1 cellular context compared by ENCODE assay signal in the genomic region with DNA sequence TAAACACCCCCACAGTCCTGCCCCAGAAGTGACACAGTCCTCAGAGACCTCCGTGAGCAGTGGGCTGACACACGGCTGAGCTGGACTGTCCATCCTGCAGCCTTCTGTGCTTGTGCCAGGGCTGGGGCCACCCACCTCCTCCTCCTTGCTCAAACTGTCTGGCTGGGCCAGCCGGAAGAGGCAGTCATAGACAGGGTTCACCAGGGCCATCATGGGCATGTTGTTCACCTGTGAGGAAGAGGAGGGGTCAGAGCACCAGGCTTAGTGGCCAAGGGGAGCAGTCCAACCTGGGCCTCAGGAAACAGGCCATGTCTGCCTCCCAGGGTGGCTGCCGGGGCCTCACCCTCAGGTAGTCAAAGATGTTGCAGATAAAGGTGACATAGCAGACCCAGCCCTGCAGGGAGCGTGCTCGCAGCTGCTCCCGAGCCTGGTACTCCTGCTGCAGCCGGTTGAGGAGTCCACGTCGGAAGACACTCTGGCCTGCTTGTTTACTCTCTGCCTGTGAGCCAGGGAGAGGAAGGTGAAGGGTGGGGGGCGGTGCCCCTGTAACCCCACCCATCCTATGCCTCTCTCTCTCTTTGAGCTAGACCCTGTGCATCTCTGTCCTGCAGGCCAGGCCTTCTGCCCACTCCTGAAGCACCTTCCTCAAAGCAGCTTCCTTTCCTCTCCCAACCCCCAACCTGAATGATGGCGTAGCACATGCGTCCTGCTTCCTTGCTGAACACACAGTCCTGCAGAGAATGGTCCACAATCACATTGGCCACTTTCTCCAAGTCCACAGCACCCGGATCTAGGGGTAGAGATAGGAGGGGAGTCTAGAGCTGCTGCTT.
A peak's percentile ranks its signal among the peaks of the same experiment; 100 is the strongest.
TF ChIP-seq lines count a peak whose summit lies in the region.

No MANE protein-coding gene starts in this region.

TF ChIP-seq in HepG2, 621 proteins besides CTCF, POLR2A, EP300 and RAD21 (continued from another document and continues in another):
- TF ChIP-seq, protein P1, sequence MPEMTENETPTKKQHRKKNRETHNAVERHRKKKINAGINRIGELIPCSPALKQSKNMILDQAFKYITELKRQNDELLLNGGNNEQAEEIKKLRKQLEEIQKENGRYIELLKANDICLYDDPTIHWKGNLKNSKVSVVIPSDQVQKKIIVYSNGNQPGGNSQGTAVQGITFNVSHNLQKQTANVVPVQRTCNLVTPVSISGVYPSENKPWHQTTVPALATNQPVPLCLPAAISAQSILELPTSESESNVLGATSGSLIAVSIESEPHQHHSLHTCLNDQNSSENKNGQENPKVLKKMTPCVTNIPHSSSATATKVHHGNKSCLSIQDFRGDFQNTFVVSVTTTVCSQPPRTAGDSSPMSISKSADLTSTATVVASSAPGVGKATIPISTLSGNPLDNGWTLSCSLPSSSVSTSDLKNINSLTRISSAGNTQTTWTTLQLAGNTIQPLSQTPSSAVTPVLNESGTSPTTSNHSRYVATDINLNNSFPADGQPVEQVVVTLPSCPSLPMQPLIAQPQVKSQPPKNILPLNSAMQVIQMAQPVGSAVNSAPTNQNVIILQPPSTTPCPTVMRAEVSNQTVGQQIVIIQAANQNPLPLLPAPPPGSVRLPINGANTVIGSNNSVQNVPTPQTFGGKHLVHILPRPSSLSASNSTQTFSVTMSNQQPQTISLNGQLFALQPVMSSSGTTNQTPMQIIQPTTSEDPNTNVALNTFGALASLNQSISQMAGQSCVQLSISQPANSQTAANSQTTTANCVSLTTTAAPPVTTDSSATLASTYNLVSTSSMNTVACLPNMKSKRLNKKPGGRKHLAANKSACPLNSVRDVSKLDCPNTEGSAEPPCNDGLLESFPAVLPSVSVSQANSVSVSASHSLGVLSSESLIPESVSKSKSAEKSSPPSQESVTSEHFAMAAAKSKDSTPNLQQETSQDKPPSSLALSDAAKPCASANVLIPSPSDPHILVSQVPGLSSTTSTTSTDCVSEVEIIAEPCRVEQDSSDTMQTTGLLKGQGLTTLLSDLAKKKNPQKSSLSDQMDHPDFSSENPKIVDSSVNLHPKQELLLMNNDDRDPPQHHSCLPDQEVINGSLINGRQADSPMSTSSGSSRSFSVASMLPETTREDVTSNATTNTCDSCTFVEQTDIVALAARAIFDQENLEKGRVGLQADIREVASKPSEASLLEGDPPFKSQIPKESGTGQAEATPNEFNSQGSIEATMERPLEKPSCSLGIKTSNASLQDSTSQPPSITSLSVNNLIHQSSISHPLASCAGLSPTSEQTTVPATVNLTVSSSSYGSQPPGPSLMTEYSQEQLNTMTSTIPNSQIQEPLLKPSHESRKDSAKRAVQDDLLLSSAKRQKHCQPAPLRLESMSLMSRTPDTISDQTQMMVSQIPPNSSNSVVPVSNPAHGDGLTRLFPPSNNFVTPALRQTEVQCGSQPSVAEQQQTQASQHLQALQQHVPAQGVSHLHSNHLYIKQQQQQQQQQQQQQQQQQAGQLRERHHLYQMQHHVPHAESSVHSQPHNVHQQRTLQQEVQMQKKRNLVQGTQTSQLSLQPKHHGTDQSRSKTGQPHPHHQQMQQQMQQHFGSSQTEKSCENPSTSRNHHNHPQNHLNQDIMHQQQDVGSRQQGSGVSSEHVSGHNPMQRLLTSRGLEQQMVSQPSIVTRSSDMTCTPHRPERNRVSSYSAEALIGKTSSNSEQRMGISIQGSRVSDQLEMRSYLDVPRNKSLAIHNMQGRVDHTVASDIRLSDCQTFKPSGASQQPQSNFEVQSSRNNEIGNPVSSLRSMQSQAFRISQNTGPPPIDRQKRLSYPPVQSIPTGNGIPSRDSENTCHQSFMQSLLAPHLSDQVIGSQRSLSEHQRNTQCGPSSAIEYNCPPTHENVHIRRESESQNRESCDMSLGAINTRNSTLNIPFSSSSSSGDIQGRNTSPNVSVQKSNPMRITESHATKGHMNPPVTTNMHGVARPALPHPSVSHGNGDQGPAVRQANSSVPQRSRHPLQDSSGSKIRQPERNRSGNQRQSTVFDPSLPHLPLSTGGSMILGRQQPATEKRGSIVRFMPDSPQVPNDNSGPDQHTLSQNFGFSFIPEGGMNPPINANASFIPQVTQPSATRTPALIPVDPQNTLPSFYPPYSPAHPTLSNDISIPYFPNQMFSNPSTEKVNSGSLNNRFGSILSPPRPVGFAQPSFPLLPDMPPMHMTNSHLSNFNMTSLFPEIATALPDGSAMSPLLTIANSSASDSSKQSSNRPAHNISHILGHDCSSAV (CRISPR knock-in tag; IDR thresholded peaks at IDR 0.05; ENCODE audit: borderline replicate concordance), result no peak
- TF ChIP-seq ZNF598 (CRISPR knock-in tag; IDR thresholded peaks at IDR 0.05; ENCODE audit: borderline replicate concordance) (peak; percentile 93; the same call in 1 of the 2 replicates), ARID2 (CRISPR knock-in tag; IDR thresholded peaks at IDR 0.05; ENCODE audit: borderline replicate concordance) (peak; percentile 90; the same call in 1 of the 2 replicates), HOMEZ (CRISPR knock-in tag; IDR thresholded peaks at IDR 0.05; ENCODE audit: low read depth) (peak; percentile 10; the same call in 1 of the 2 replicates), STAT5B (CRISPR knock-in tag; IDR thresholded peaks at IDR 0.05) (no peak), ISX (CRISPR knock-in tag; conservative IDR thresholded peaks at IDR 0.05) (no peak)
- TF ChIP-seq, protein P2, sequence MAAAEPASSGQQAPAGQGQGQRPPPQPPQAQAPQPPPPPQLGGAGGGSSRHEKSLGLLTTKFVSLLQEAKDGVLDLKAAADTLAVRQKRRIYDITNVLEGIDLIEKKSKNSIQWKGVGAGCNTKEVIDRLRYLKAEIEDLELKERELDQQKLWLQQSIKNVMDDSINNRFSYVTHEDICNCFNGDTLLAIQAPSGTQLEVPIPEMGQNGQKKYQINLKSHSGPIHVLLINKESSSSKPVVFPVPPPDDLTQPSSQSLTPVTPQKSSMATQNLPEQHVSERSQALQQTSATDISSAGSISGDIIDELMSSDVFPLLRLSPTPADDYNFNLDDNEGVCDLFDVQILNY (CRISPR knock-in tag; conservative IDR thresholded peaks at IDR 0.05), result no peak
- TF ChIP-seq, protein P3, sequence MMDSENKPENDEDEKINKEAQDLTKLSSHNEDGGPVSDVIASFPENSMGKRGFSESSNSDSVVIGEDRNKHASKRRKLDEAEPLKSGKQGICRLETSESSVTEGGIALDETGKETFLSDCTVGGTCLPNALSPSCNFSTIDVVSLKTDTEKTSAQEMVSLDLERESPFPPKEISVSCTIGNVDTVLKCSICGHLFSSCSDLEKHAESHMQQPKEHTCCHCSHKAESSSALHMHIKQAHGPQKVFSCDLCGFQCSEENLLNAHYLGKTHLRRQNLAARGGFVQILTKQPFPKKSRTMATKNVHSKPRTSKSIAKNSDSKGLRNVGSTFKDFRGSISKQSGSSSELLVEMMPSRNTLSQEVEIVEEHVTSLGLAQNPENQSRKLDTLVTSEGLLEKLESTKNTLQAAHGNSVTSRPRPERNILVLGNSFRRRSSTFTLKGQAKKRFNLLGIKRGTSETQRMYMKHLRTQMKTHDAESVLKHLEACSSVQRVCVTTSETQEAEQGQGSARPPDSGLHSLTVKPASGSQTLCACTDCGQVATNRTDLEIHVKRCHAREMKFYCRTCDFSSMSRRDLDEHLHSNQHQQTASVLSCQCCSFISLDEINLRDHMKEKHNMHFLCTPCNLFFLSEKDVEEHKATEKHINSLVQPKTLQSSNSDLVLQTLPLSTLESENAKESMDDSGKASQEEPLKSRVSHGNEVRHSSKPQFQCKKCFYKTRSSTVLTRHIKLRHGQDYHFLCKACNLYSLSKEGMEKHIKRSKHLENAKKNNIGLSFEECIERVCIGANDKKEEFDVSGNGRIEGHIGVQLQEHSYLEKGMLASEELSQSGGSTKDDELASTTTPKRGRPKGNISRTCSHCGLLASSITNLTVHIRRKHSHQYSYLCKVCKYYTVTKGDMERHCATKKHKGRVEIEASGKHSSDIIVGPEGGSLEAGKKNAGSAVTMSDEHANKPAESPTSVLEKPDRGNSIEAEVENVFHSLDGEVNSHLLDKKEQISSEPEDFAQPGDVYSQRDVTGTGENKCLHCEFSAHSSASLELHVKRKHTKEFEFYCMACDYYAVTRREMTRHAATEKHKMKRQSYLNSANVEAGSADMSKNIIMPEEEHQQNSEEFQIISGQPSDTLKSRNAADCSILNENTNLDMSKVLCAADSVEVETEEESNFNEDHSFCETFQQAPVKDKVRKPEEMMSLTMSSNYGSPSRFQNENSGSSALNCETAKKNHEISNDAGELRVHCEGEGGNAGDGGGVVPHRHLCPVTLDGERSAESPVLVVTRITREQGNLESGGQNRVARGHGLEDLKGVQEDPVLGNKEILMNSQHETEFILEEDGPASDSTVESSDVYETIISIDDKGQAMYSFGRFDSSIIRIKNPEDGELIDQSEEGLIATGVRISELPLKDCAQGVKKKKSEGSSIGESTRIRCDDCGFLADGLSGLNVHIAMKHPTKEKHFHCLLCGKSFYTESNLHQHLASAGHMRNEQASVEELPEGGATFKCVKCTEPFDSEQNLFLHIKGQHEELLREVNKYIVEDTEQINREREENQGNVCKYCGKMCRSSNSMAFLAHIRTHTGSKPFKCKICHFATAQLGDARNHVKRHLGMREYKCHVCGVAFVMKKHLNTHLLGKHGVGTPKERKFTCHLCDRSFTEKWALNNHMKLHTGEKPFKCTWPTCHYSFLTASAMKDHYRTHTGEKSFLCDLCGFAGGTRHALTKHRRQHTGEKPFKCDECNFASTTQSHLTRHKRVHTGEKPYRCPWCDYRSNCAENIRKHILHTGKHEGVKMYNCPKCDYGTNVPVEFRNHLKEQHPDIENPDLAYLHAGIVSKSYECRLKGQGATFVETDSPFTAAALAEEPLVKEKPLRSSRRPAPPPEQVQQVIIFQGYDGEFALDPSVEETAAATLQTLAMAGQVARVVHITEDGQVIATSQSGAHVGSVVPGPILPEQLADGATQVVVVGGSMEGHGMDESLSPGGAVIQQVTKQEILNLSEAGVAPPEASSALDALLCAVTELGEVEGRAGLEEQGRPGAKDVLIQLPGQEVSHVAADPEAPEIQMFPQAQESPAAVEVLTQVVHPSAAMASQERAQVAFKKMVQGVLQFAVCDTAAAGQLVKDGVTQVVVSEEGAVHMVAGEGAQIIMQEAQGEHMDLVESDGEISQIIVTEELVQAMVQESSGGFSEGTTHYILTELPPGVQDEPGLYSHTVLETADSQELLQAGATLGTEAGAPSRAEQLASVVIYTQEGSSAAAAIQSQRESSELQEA (CRISPR knock-in tag; IDR thresholded peaks at IDR 0.05; ENCODE audit: not compliant biosample characterization), result no peak
- TF ChIP-seq, protein P4, sequence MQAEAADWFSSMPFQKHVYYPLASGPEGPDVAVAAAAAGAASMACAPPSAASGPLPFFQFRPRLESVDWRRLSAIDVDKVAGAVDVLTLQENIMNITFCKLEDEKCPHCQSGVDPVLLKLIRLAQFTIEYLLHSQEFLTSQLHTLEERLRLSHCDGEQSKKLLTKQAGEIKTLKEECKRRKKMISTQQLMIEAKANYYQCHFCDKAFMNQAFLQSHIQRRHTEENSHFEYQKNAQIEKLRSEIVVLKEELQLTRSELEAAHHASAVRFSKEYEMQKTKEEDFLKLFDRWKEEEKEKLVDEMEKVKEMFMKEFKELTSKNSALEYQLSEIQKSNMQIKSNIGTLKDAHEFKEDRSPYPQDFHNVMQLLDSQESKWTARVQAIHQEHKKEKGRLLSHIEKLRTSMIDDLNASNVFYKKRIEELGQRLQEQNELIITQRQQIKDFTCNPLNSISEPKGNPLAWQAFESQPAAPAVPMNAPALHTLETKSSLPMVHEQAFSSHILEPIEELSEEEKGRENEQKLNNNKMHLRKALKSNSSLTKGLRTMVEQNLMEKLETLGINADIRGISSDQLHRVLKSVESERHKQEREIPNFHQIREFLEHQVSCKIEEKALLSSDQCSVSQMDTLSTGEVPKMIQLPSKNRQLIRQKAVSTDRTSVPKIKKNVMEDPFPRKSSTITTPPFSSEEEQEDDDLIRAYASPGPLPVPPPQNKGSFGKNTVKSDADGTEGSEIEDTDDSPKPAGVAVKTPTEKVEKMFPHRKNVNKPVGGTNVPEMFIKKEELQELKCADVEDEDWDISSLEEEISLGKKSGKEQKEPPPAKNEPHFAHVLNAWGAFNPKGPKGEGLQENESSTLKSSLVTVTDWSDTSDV (CRISPR knock-in tag; IDR thresholded peaks at IDR 0.05), result peak; percentile 60; the same call in 1 of the 2 replicates
